1 cellular context compared by ENCODE assay signal in genomic region chr4:8252301-8253173, GRCh38.
TF ChIP-seq lines count a peak whose summit lies in the region.

No MANE protein-coding gene starts in this region.

TF ChIP-seq in K562, 482 proteins besides CTCF, POLR2A, EP300 and RAD21 (continued from another document and continues in another):
- TF ChIP-seq ZMIZ1 (IDR thresholded peaks at IDR 0.05; ENCODE audit: low read depth in 2 of 2, low read length in 2 of 2) = peak in 1 of 2 experiments; percentile 77; a peak in 1 of 4 replicates
- TF ChIP-seq, protein P1, sequence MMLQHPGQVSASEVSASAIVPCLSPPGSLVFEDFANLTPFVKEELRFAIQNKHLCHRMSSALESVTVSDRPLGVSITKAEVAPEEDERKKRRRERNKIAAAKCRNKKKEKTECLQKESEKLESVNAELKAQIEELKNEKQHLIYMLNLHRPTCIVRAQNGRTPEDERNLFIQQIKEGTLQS (IDR thresholded peaks at IDR 0.05) = peak; percentile 73
- TF ChIP-seq, protein P1 (CRISPR knock-in tag; conservative IDR thresholded peaks at IDR 0.05) = no peak
- peak; percentile 90 for TF ChIP-seq SMAD4 (CRISPR knock-in tag; conservative IDR thresholded peaks at IDR 0.05)
- peak; percentile 88 for TF ChIP-seq ETV1 (tag; conservative IDR thresholded peaks at IDR 0.05; ENCODE audit: low read depth)
- TF ChIP-seq GABPA (tag; conservative IDR thresholded peaks at IDR 0.05; ENCODE audit: low read depth) = peak; percentile 51; the same call in 1 of the 2 replicates
- TF ChIP-seq DPF2 (IDR thresholded peaks at IDR 0.05) = peak; percentile 83
- TF ChIP-seq TCF7 (IDR thresholded peaks at IDR 0.05; ENCODE audit: borderline replicate concordance) = 0 out of 2 replicates have a peak, but pooled peaks have one; percentile 52
- TF ChIP-seq KDM5B (IDR thresholded peaks at IDR 0.05; ENCODE audit: insufficient replicate concordance, low read depth, low read length) = peak; percentile 20
- peak; percentile 82 for TF ChIP-seq NCOR1 (IDR thresholded peaks at IDR 0.05)
- no peak for TF ChIP-seq PHTF2 (CRISPR knock-in tag; IDR thresholded peaks at IDR 0.05)
- no peak for TF ChIP-seq ZNF3 (CRISPR knock-in tag; IDR thresholded peaks at IDR 0.05)
- 0 out of 2 replicates have a peak, but pooled peaks have one; percentile 32 for TF ChIP-seq PHF21A (IDR thresholded peaks at IDR 0.05; ENCODE audit: borderline replicate concordance, low read depth)
- TF ChIP-seq VEZF1 (CRISPR knock-in tag; IDR thresholded peaks at IDR 0.05) = peak; percentile 79
- TF ChIP-seq, protein P2, sequence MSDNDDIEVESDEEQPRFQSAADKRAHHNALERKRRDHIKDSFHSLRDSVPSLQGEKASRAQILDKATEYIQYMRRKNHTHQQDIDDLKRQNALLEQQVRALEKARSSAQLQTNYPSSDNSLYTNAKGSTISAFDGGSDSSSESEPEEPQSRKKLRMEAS (CRISPR knock-in tag; IDR thresholded peaks at IDR 0.05) = peak; percentile 58
- no peak for TF ChIP-seq ZBTB8A (IDR thresholded peaks at IDR 0.05; ENCODE audit: partially characterized antibody)
- TF ChIP-seq TEAD4 (IDR thresholded peaks at IDR 0.05; ENCODE audit: low read length) = peak; percentile 89
- TF ChIP-seq TEAD4 (CRISPR knock-in tag; IDR thresholded peaks at IDR 0.05; ENCODE audit: borderline replicate concordance) = no peak
- no peak for TF ChIP-seq SIRT6 (IDR thresholded peaks at IDR 0.05; ENCODE audit: low read depth, low read length)
- no peak for TF ChIP-seq HDGF (IDR thresholded peaks at IDR 0.05)
- TF ChIP-seq TAF7 (tag; IDR thresholded peaks at IDR 0.05) = peak; percentile 43; the same call in 1 of the 2 replicates
- peak; percentile 59; the same call in 1 of the 2 replicates for TF ChIP-seq PML (IDR thresholded peaks at IDR 0.05; ENCODE audit: low read length)
- no peak for TF ChIP-seq ATF1 (CRISPR knock-in tag; IDR thresholded peaks at IDR 0.05)
- TF ChIP-seq ATF1 (tag; IDR thresholded peaks at IDR 0.05) = peak; percentile 87
- TF ChIP-seq MEIS2 (IDR thresholded peaks at IDR 0.05; ENCODE audit: partially characterized antibody) = peak; percentile 63
- TF ChIP-seq CREB1 (IDR thresholded peaks at IDR 0.05) = peak; percentile 60
- TF ChIP-seq CREB1 (CRISPR knock-in tag; IDR thresholded peaks at IDR 0.05) = peak; percentile 71
- peak in 1 of 2 experiments; percentile 92; a peak in 2 of 4 replicates for TF ChIP-seq NONO (IDR thresholded peaks at IDR 0.05; ENCODE audit: low read depth in 2 of 2, low read length in 1 of 2)
- TF ChIP-seq RUNX1 (IDR thresholded peaks at IDR 0.05; ENCODE audit: low read depth) = no peak
- TF ChIP-seq GTF3C2 (IDR thresholded peaks at IDR 0.05; ENCODE audit: borderline replicate concordance, extremely low read depth, insufficient read length) = no peak
- TF ChIP-seq, protein P3, sequence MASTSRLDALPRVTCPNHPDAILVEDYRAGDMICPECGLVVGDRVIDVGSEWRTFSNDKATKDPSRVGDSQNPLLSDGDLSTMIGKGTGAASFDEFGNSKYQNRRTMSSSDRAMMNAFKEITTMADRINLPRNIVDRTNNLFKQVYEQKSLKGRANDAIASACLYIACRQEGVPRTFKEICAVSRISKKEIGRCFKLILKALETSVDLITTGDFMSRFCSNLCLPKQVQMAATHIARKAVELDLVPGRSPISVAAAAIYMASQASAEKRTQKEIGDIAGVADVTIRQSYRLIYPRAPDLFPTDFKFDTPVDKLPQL (IDR thresholded peaks at IDR 0.05; ENCODE audit: extremely low read depth, insufficient read length) = no peak
- TF ChIP-seq JUND (IDR thresholded peaks at IDR 0.05; ENCODE audit: borderline replicate concordance, low read depth, low read length) = peak; percentile 67
- peak; percentile 61; the same call in 1 of the 3 replicates for TF ChIP-seq JUND (tag; IDR thresholded peaks at IDR 0.05; ENCODE audit: borderline replicate concordance, low read depth, low read length)
- peak; percentile 62; the same call in 1 of the 2 replicates for TF ChIP-seq TCF7L2 (IDR thresholded peaks at IDR 0.05; ENCODE audit: low read depth, low read length)
- peak; percentile 82 for TF ChIP-seq HDAC3 (IDR thresholded peaks at IDR 0.05; ENCODE audit: borderline replicate concordance, partially characterized antibody)
- peak; percentile 85; the same call in 1 of the 2 replicates for TF ChIP-seq HDAC2 (IDR thresholded peaks at IDR 0.05)
- TF ChIP-seq NRF1 (conservative IDR thresholded peaks at IDR 0.05 in 1 of 2, IDR thresholded peaks at IDR 0.05 in 1 of 2) = peak in 1 of 2 experiments; percentile 9; a peak in 1 of 4 replicates
- TF ChIP-seq, protein P4, sequence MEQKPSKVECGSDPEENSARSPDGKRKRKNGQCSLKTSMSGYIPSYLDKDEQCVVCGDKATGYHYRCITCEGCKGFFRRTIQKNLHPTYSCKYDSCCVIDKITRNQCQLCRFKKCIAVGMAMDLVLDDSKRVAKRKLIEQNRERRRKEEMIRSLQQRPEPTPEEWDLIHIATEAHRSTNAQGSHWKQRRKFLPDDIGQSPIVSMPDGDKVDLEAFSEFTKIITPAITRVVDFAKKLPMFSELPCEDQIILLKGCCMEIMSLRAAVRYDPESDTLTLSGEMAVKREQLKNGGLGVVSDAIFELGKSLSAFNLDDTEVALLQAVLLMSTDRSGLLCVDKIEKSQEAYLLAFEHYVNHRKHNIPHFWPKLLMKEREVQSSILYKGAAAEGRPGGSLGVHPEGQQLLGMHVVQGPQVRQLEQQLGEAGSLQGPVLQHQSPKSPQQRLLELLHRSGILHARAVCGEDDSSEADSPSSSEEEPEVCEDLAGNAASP (IDR thresholded peaks at IDR 0.05) = no peak
- TF ChIP-seq KAT8 (IDR thresholded peaks at IDR 0.05; ENCODE audit: low read depth) = no peak
- TF ChIP-seq TFAP4 (CRISPR knock-in tag; IDR thresholded peaks at IDR 0.05; ENCODE audit: borderline replicate concordance) = peak; percentile 38; the same call in 1 of the 2 replicates
- TF ChIP-seq ETV5 (CRISPR knock-in tag; IDR thresholded peaks at IDR 0.05; ENCODE audit: low read depth) = peak; percentile 82
- TF ChIP-seq TAF15 (IDR thresholded peaks at IDR 0.05; ENCODE audit: low read depth, low read length) = no peak
- TF ChIP-seq TOE1 (IDR thresholded peaks at IDR 0.05; ENCODE audit: borderline replicate concordance) = peak; percentile 61; the same call in 1 of the 2 replicates
- no peak for TF ChIP-seq TOE1 (CRISPR knock-in tag; IDR thresholded peaks at IDR 0.05; ENCODE audit: borderline replicate concordance, low read depth)
- TF ChIP-seq L3MBTL2 (IDR thresholded peaks at IDR 0.05) = 0 out of 2 replicates have a peak, but pooled peaks have one; percentile 28
- TF ChIP-seq FOXP1 (CRISPR knock-in tag; IDR thresholded peaks at IDR 0.05) = peak; percentile 72; the same call in 1 of the 2 replicates
- TF ChIP-seq FOXM1 (IDR thresholded peaks at IDR 0.05; ENCODE audit: low read depth) = 0 out of 2 replicates have a peak, but pooled peaks have one; percentile 43
- no peak for TF ChIP-seq FOXM1 (CRISPR knock-in tag; IDR thresholded peaks at IDR 0.05; ENCODE audit: low read depth)
- peak; percentile 80; the same call in 1 of the 2 replicates for TF ChIP-seq SMARCA4 (IDR thresholded peaks at IDR 0.05)
- no peak for TF ChIP-seq SMAD2 (IDR thresholded peaks at IDR 0.05; ENCODE audit: low read depth, low read length)
- peak; percentile 89 for TF ChIP-seq ARID1B (IDR thresholded peaks at IDR 0.05)
- peak; percentile 88 for TF ChIP-seq SOX6 (IDR thresholded peaks at IDR 0.05)
- TF ChIP-seq MBD2 (IDR thresholded peaks at IDR 0.05; ENCODE audit: borderline replicate concordance, low read depth) = peak; percentile 75; the same call in 1 of the 2 replicates
- TF ChIP-seq THRB (CRISPR knock-in tag; conservative IDR thresholded peaks at IDR 0.05) = peak; percentile 86
- no peak for TF ChIP-seq SUPT5H (IDR thresholded peaks at IDR 0.05)
- TF ChIP-seq MED1 (CRISPR knock-in tag; IDR thresholded peaks at IDR 0.05; ENCODE audit: borderline replicate concordance) = no peak
- TF ChIP-seq ZNF699 (CRISPR knock-in tag; IDR thresholded peaks at IDR 0.05; ENCODE audit: insufficient replicate concordance) = no peak
- TF ChIP-seq NR2F6 (CRISPR knock-in tag; IDR thresholded peaks at IDR 0.05) = 0 out of 2 replicates have a peak, but pooled peaks have one; percentile 37
- TF ChIP-seq MNT (conservative IDR thresholded peaks at IDR 0.05) = peak in 1 of 2 experiments; percentile 65; a peak in 2 of 4 replicates
- TF ChIP-seq FOSL1 (tag; conservative IDR thresholded peaks at IDR 0.05) = peak; percentile 65; the same call in 1 of the 2 replicates
